Comparison of ENCODE assay signal across 1 cellular context in genomic region chr12:46413368-46413767, GRCh38.
TF ChIP-seq lines count a peak whose summit lies in the region.

No MANE protein-coding gene starts in this region.

TF ChIP-seq in liver, 16 proteins besides CTCF, POLR2A, EP300 and RAD21 (continued from another document):
- TF ChIP-seq ATF3 (IDR thresholded peaks at IDR 0.05), result no peak
- peak; percentile 29 for TF ChIP-seq FOXA1 (IDR thresholded peaks at IDR 0.05)
